17 cellular contexts compared by ENCODE assay signal in genomic region chr4:38923746-38924145, GRCh38.
"Had no signal": no experiment of that assay in that cellular context is flagged by ENCODE, and none has a peak within 500 bp of the region (broad histone marks: within the 10 kb centered on the region; RNA-seq: fewer than 3 reads in every experiment).

No MANE protein-coding gene starts in this region.

- H3K4me3 Mint-ChIP-seq: activated CD4-positive, alpha-beta T cell treated with anti-CD3 and anti-CD28 coated beads, Interleukin-2, amount 10 ng/mL, durations not matched to agents 24 days and 14 days; activated naive CD4-positive, alpha-beta T cell treated with anti-CD3 and anti-CD28 coated beads, Interleukin-2, amount 10 ng/mL, durations not matched to agents 7 days and 5 days; activated T-cell treated with anti-CD3 and anti-CD28 coated beads, Interleukin-2, amount 50 U/mL, for 4 hours; dendritic cell treated with granulocyte-macrophage colony-stimulating factor and Interleukin-4, amounts not matched to agents 40 ng/mL and 50 ng/mL, for 4 days; memory B cell; natural killer cell had no signal

- H3K4me3 ChIP-seq: breast epithelium, mucosa of descending colon, testis, upper lobe of left lung had no signal

- H3K36me3 ChIP-seq: breast epithelium had no signal

- H3K27ac Mint-ChIP-seq: activated CD4-positive, alpha-beta T cell treated with anti-CD3 and anti-CD28 coated beads, Interleukin-2, amount 10 ng/mL, durations not matched to agents 24 days and 14 days; activated naive CD4-positive, alpha-beta T cell treated with anti-CD3 and anti-CD28 coated beads, Interleukin-2, amount 10 ng/mL, durations not matched to agents 7 days and 5 days; dendritic cell treated with granulocyte-macrophage colony-stimulating factor and Interleukin-4, amounts not matched to agents 40 ng/mL and 50 ng/mL, for 4 days; memory B cell; natural killer cell had no signal

- ATAC-seq: activated T-cell treated with anti-CD3 and anti-CD28 coated beads, Interleukin-2, amount 50 U/mL, for 4 hours; foreskin keratinocyte; mucosa of descending colon; natural killer cell had no signal

- H3K27me3 Mint-ChIP-seq: dendritic cell treated with granulocyte-macrophage colony-stimulating factor and Interleukin-4, amounts not matched to agents 40 ng/mL and 50 ng/mL, for 4 days; memory B cell had no signal

- H3K27me3 ChIP-seq: breast epithelium, foreskin keratinocyte, testis, upper lobe of left lung had no signal

- H3K4me1 Mint-ChIP-seq: activated CD4-positive, alpha-beta T cell treated with anti-CD3 and anti-CD28 coated beads, Interleukin-2, amount 10 ng/mL, durations not matched to agents 24 days and 14 days; natural killer cell had no signal

- H3K9me3 ChIP-seq: breast epithelium, mucosa of descending colon, testis, upper lobe of left lung had no signal

- H3K27ac ChIP-seq: breast epithelium, foreskin keratinocyte, testis, upper lobe of left lung had no signal

- H3K36me3 Mint-ChIP-seq: activated naive CD4-positive, alpha-beta T cell treated with anti-CD3 and anti-CD28 coated beads, Interleukin-2, amount 10 ng/mL, durations not matched to agents 7 days and 5 days; natural killer cell had no signal

- DNase-seq: activated CD4-positive, alpha-beta T cell treated with anti-CD3 and anti-CD28 coated beads, Interleukin-2, amount 10 ng/mL, durations not matched to agents 24 days and 14 days; activated CD8-positive, alpha-beta memory T cell treated with anti-CD3 and anti-CD28 coated beads, Interleukin-2, amount 50 U/mL, for 4 hours; activated naive CD4-positive, alpha-beta T cell treated with anti-CD3 and anti-CD28 coated beads, Interleukin-2, amount 10 ng/mL, durations not matched to agents 7 days and 5 days; activated T-cell treated with anti-CD3 and anti-CD28 coated beads, Interleukin-2, amount 50 U/mL, for 4 hours; cerebellar nuclear complex; effector memory CD4-positive, alpha-beta T cell; foreskin keratinocyte; head of caudate nucleus; mucosa of descending colon; natural killer cell; stimulated activated CD4-positive, alpha-beta T cell treated with anti-CD3 and anti-CD28 coated beads, Interleukin-2, amount 100 ng/mL, for 24 hours; stimulated activated naive CD4-positive, alpha-beta T cell treated with Interleukin-2 at 50 U/mL for 16 hours; testis; upper lobe of left lung had no signal

- H3K4me1 ChIP-seq: breast epithelium, foreskin keratinocyte, testis, upper lobe of left lung had no signal

- H3K9me3 Mint-ChIP-seq: activated CD4-positive, alpha-beta T cell treated with anti-CD3 and anti-CD28 coated beads, Interleukin-2, amount 10 ng/mL, durations not matched to agents 24 days and 14 days; activated naive CD4-positive, alpha-beta T cell treated with anti-CD3 and anti-CD28 coated beads, Interleukin-2, amount 10 ng/mL, durations not matched to agents 7 days and 5 days; activated T-cell treated with anti-CD3 and anti-CD28 coated beads, Interleukin-2, amount 50 U/mL, for 4 hours; dendritic cell treated with granulocyte-macrophage colony-stimulating factor and Interleukin-4, amounts not matched to agents 40 ng/mL and 50 ng/mL, for 4 days; memory B cell; natural killer cell had no signal
